In genomic region chr1:12654004-12654567, GRCh38 we compare ENCODE assay signal across 33 cellular contexts. TPM values are rescaled to one million over a fixed set of nuclear protein-coding genes. Genes with fewer than 3 reads are reported as not detected.
DNase-seq lines count a peak whose midpoint lies in the region; FAIRE-seq and TF ChIP-seq lines count a peak whose summit lies in the region.
"Had no signal": no experiment of that assay in that cellular context is flagged by ENCODE, and none has a peak within 500 bp of the region (broad histone marks: within the 10 kb centered on the region; RNA-seq: fewer than 3 reads in every experiment).

No MANE protein-coding gene starts in this region.

- H3K9me3 ChIP-seq in astrocyte (ENCODE audit: insufficient read depth, low read depth, low read length) (no peaks in the 10 kb centered on the region), WERI-Rb-1 (ENCODE audit: severe bottlenecking) (peaks cover 4% of the 10 kb centered on the region)
- no peaks in the 10 kb centered on the region for H3K9me3 ChIP-seq in CD4-positive, alpha-beta memory T cell (ENCODE audit: control insufficient read depth in 1 of 2, low read length in 2 of 2)
- H3K9me3 ChIP-seq: body of pancreas, heart right ventricle, testis had no signal

- DNase-seq in GM19239 (ENCODE audit: insufficient read length, low spot score) (no peak), astrocyte (ENCODE audit: low read depth) (peak; percentile 29), fibroblast of the aortic adventitia (ENCODE audit: low read depth) (peak; percentile 37), T-helper 2 cell (no peak), WERI-Rb-1 (no peak), kidney tubule cell (ENCODE audit: low spot score) (no peak)
- DNase-seq in Jurkat, Clone E6-1 (ENCODE audit: low read depth, low spot score): peak; percentile 23
- DNase-seq in CD4-positive, alpha-beta memory T cell: no peak
- DNase-seq: activated B cell treated with CpG ODN at 0.5 μM for 24 hours; activated CD4-positive, alpha-beta T cell treated with anti-CD3 and anti-CD28 coated beads, Interleukin-2, amount 50 U/mL, for 1 hour; activated gamma-delta T cell treated with Interleukin-2 at 50 U/mL for 16 hours; activated naive CD8-positive, alpha-beta T cell treated with anti-CD3 and anti-CD28 coated beads, Interleukin-2, amount 50 U/mL, for 24 hours; activated T-cell treated with anti-CD3 and anti-CD28 coated beads, Interleukin-2, amount 50 U/mL, for 4 hours; body of pancreas; foreskin keratinocyte; heart right ventricle; KBM-7; NCI-H1417 treated with DMSO at 0.1 percent for 48 hours; NCI-H2107; NCI-H446 treated with DMSO at 0.1 percent for 48 hours; NCI-H82; stimulated activated naive CD4-positive, alpha-beta T cell treated with Interleukin-2 at 50 U/mL for 16 hours; testis had no signal

- no peaks in the 10 kb centered on the region for H3K27me3 ChIP-seq in astrocyte (ENCODE audit: insufficient read depth, low read length)
- no peaks in the 10 kb centered on the region for H3K27me3 ChIP-seq in CD4-positive, alpha-beta memory T cell (ENCODE audit: insufficient read depth, low read length)
- H3K27me3 ChIP-seq in WERI-Rb-1 (ENCODE audit: insufficient read depth, low read depth, severe bottlenecking): peaks cover 85% of the 10 kb centered on the region
- H3K27me3 ChIP-seq: BLaER1, body of pancreas, foreskin keratinocyte, heart right ventricle, testis had no signal

- POLR2A ChIA-PET in CD4-positive, alpha-beta memory T cell (lab: Charles Lee; ENCODE audit: partially characterized antibody): no interaction called here

- H3K36me3 Mint-ChIP-seq in astrocyte (ENCODE audit: low read depth, unreplicated experiment): no peaks in the 10 kb centered on the region
- H3K36me3 Mint-ChIP-seq in CD4-positive, alpha-beta memory T cell: no peaks in the 10 kb centered on the region
- H3K36me3 Mint-ChIP-seq: memory B cell had no signal

- H3K4me3 ChIP-seq in Jurkat, Clone E6-1 (ENCODE audit: low read length): no peak overlapping the region
- no peak overlapping the region for H3K4me3 ChIP-seq in astrocyte (ENCODE audit: insufficient read depth, low read depth, low read length)
- no peak overlapping the region for H3K4me3 ChIP-seq in fibroblast of the aortic adventitia (ENCODE audit: low read depth, low read length)
- no peak overlapping the region for H3K4me3 ChIP-seq in CD4-positive, alpha-beta memory T cell (ENCODE audit: low read length in 2 of 2)
- H3K4me3 ChIP-seq in WERI-Rb-1 (ENCODE audit: low read depth, low read length): no peak overlapping the region
- H3K4me3 ChIP-seq: BLaER1, body of pancreas, GM12878, heart right ventricle, testis had no signal

- intact Hi-C loops in CD4-positive, alpha-beta memory T cell (cut with micrococcal nuclease): no loop called here

- no peaks in the 10 kb centered on the region for H3K79me2 ChIP-seq in astrocyte (ENCODE audit: insufficient read depth, low read length)

- CTCF ChIA-PET in CD4-positive, alpha-beta memory T cell (lab: Charles Lee; ENCODE audit: partially characterized antibody): no interaction called here

- no peak overlapping the region for H3K4me2 ChIP-seq in astrocyte (ENCODE audit: low read length)
- H3K4me2 ChIP-seq: BLaER1 had no signal

- H2AFZ ChIP-seq in astrocyte (ENCODE audit: low read depth, low read length): no peak overlapping the region

- H4K20me1 ChIP-seq in astrocyte (ENCODE audit: insufficient read depth, low read length): no peaks in the 10 kb centered on the region
- H4K20me1 ChIP-seq: BLaER1 had no signal

- no peak overlapping the region for H3K4me3 Mint-ChIP-seq in astrocyte (ENCODE audit: unreplicated experiment)
- no peak overlapping the region for H3K4me3 Mint-ChIP-seq in CD4-positive, alpha-beta memory T cell
- H3K4me3 Mint-ChIP-seq: activated B cell treated with CpG ODN at 0.5 μM for 24 hours; activated naive CD8-positive, alpha-beta T cell treated with anti-CD3 and anti-CD28 coated beads, Interleukin-2, amount 50 U/mL, for 24 hours; activated T-cell treated with anti-CD3 and anti-CD28 coated beads, Interleukin-2, amount 50 U/mL, for 4 hours; memory B cell had no signal

- no peak overlapping the region for H3K27ac ChIP-seq in astrocyte (ENCODE audit: low read depth, low read length)
- no peak overlapping the region for H3K27ac ChIP-seq in CD4-positive, alpha-beta memory T cell (ENCODE audit: low read depth, low read length)
- no peak overlapping the region for H3K27ac ChIP-seq in WERI-Rb-1
- H3K27ac ChIP-seq: BLaER1, body of pancreas, foreskin keratinocyte, heart right ventricle, testis had no signal

- FAIRE-seq in GM19239 (lab: Jason Lieb, UNC): peak; percentile 45
- no peak for FAIRE-seq in astrocyte (lab: Jason Lieb, UNC)
- FAIRE-seq: GM12878, urothelium cell line had no signal

- no peak for TF ChIP-seq CTCF in astrocyte (IDR thresholded peaks at IDR 0.05; ENCODE audit: insufficient read depth, low read depth, low read length)
- TF ChIP-seq CTCF in fibroblast of the aortic adventitia (IDR thresholded peaks at IDR 0.05; ENCODE audit: insufficient read depth, low read length): no peak
- no peak for TF ChIP-seq CTCF in WERI-Rb-1 (IDR thresholded peaks at IDR 0.05; ENCODE audit: low read depth, low read length)

- H3K9me3 Mint-ChIP-seq in astrocyte (ENCODE audit: unreplicated experiment): peaks cover 4% of the 10 kb centered on the region
- H3K9me3 Mint-ChIP-seq in CD4-positive, alpha-beta memory T cell: no peaks in the 10 kb centered on the region
- H3K9me3 Mint-ChIP-seq: activated B cell treated with CpG ODN at 0.5 μM for 24 hours; activated naive CD8-positive, alpha-beta T cell treated with anti-CD3 and anti-CD28 coated beads, Interleukin-2, amount 50 U/mL, for 24 hours; activated T-cell treated with anti-CD3 and anti-CD28 coated beads, Interleukin-2, amount 50 U/mL, for 4 hours; memory B cell had no signal

- H3K27me3 Mint-ChIP-seq in astrocyte (ENCODE audit: low read depth, unreplicated experiment): peaks cover 16% of the 10 kb centered on the region
- H3K27me3 Mint-ChIP-seq in CD4-positive, alpha-beta memory T cell: peaks cover 8 to 14% of the 10 kb centered on the region in 2 donors

- no peaks in the 10 kb centered on the region for H3K4me1 Mint-ChIP-seq in astrocyte (ENCODE audit: low read depth, unreplicated experiment)
- H3K4me1 Mint-ChIP-seq in CD4-positive, alpha-beta memory T cell: peaks cover 4 to 7% (median 6%) of the 10 kb centered on the region in 4 donors

- H3K4me1 ChIP-seq in astrocyte (ENCODE audit: insufficient read depth, low read length): no peaks in the 10 kb centered on the region
- H3K4me1 ChIP-seq in CD4-positive, alpha-beta memory T cell (ENCODE audit: insufficient read depth, low read length): peaks cover 4% of the 10 kb centered on the region
- H3K4me1 ChIP-seq: foreskin keratinocyte, testis had no signal

- H3K36me3 ChIP-seq in astrocyte (ENCODE audit: insufficient read depth, low read length): no peaks in the 10 kb centered on the region
- no peaks in the 10 kb centered on the region for H3K36me3 ChIP-seq in CD4-positive, alpha-beta memory T cell (ENCODE audit: insufficient read depth, low read length)
- no peaks in the 10 kb centered on the region for H3K36me3 ChIP-seq in WERI-Rb-1
- H3K36me3 ChIP-seq: BLaER1, heart right ventricle had no signal

- H3K27ac Mint-ChIP-seq in astrocyte (ENCODE audit: unreplicated experiment): no peak overlapping the region
- peak overlapping the region in 1 of 7 donors; percentile 52 for H3K27ac Mint-ChIP-seq in CD4-positive, alpha-beta memory T cell
- H3K27ac Mint-ChIP-seq: activated B cell treated with CpG ODN at 0.5 μM for 24 hours; activated naive CD8-positive, alpha-beta T cell treated with anti-CD3 and anti-CD28 coated beads, Interleukin-2, amount 50 U/mL, for 24 hours; memory B cell had no signal

- H3K9ac ChIP-seq in astrocyte (ENCODE audit: low read length): no peak overlapping the region
- H3K9ac ChIP-seq: BLaER1 had no signal

RNA-seq across cellular contexts. Expression of gene AADACL4, which starts 10.2 kb away (rescaled TPM):
- polyA plus RNA-seq in Jurkat, Clone E6-1 (2012; ENCODE audit: insufficient read depth, insufficient read length): not detected
- total RNA-seq in astrocyte: not detected in 2 replicates
- total RNA-seq in fibroblast of the aortic adventitia (ENCODE audit: low replicate concordance): not detected in 2 replicates
- total RNA-seq in CD4-positive, alpha-beta memory T cell: not detected
- polyA plus RNA-seq in CD4-positive, alpha-beta memory T cell: not detected
- total RNA-seq: activated B cell treated with CpG ODN at 0.5 μM for 24 hours; activated T-cell treated with anti-CD3 and anti-CD28 coated beads, Interleukin-2, amount 50 U/mL, for 4 hours; body of pancreas; chondrocyte; Daoy; epithelial cell of proximal tubule; foreskin keratinocyte; GM12878; heart right ventricle; OCI-LY7; posterior vena cava; Right ventricle myocardium inferior; testis had no signal
- polyA plus RNA-seq: foreskin keratinocyte, GM12878, heart right ventricle had no signal

RNA-seq across cellular contexts. Expression of gene DHRS3, which starts 36.1 kb away (rescaled TPM):
- 2.6 TPM for polyA plus RNA-seq in Jurkat, Clone E6-1 (2012; ENCODE audit: insufficient read depth, insufficient read length)
- total RNA-seq in astrocyte: 3.2 and 3.4 TPM in 2 replicates
- 64.4 and 114 TPM in 2 replicates for total RNA-seq in fibroblast of the aortic adventitia (ENCODE audit: low replicate concordance)
- total RNA-seq in CD4-positive, alpha-beta memory T cell: 10 to 100 TPM; 87.4 to 91.8 TPM
- polyA plus RNA-seq in CD4-positive, alpha-beta memory T cell: 10 to 100 TPM; 30.1 to 40.5 TPM
- total RNA-seq: OCI-LY7 had no signal

Comparison
In these comparisons a context has a peak if more than half of its experiments do, and no peak if none do; other contexts are left out.
1. DNase-seq: peak in Jurkat, Clone E6-1 (single experiment), astrocyte (single experiment) and fibroblast of the aortic adventitia (single experiment); none in GM19239 (single experiment), CD4-positive, alpha-beta memory T cell (0 of 5), T-helper 2 cell (0 of 5), WERI-Rb-1 (single experiment) and kidney tubule cell (single experiment).
2. RNA of gene DHRS3, which starts 36.1 kb away (total RNA-seq): 64.4 to 114 TPM in fibroblast of the aortic adventitia and 87.4 to 91.8 TPM in CD4-positive, alpha-beta memory T cell; 3.2 to 3.4 TPM in astrocyte; every median in the first group is over 10 times any median in the second.